ENCODE assay signal across 18 cellular contexts in the genomic region with DNA sequence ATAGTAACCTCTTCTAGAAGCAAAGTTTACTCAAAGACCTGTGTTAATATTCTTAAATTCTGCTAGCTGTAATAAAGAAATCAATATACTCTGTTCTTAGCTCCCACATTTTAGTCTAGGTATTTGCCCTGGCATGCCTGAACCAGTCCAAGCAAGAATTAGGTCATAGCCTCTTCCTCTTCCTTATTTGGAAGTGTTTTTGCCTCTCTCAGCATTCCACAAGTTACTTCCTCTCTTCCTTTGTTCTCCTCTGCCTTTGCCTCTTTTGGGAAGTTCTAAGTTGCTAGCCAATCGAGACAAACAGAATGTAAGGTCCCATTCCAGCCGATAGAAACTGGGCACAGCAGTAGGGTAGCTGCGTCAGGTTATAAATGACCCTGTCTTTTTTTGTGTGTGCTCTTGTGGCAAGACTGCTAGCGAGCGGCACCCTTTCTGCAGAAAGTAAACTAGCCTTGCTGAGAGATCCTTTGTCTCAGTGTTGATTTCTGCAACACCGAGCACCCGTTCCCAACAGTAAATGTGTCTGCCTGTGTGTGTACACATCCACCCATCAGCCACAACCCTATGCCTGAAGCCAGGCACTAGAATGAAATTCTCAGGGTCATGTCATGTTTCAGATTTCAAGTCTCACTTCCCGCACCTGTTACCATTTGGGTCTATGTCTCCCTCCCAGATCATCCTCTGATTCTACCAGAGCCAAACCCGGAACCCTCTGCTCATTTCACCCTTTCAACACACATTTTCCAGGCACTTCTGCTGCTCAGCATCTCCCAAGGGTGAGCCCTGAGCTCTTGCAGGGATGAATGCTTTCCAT. TPM values are rescaled to one million over a fixed set of nuclear protein-coding genes. Genes with fewer than 3 reads are reported as not detected.
"Had no signal": no experiment of that assay in that cellular context is flagged by ENCODE, and none has a peak within 500 bp of the region (broad histone marks: within the 10 kb centered on the region; RNA-seq: fewer than 3 reads in every experiment).

No MANE protein-coding gene starts in this region.

- DNase-seq: activated CD4-positive, alpha-beta T cell treated with anti-CD3 and anti-CD28 coated beads for 4 hours; activated effector memory CD4-positive, alpha-beta T cell treated with anti-CD3 and anti-CD28 coated beads, Interleukin-2, amount 50 U/mL, for 16 hours; activated naive CD8-positive, alpha-beta T cell treated with anti-CD3 and anti-CD28 coated beads, Interleukin-2, amount 50 U/mL, for 24 hours; central memory CD4-positive, alpha-beta T cell; cortex of kidney; effector memory CD8-positive, alpha-beta T cell; esophagus squamous epithelium; foreskin fibroblast; glutamatergic neuron; immature natural killer cell; lower lobe of right lung; naive thymus-derived CD4-positive, alpha-beta T cell; small intestine; T-cell; thyroid gland; WERI-Rb-1 had no signal

- H3K4me1 Mint-ChIP-seq: activated naive CD8-positive, alpha-beta T cell treated with anti-CD3 and anti-CD28 coated beads, Interleukin-2, amount 50 U/mL, for 24 hours; immature natural killer cell had no signal

- H3K9me3 ChIP-seq: thyroid gland had no signal

- FAIRE-seq: small intestine had no signal

- H3K27ac Mint-ChIP-seq: activated naive CD8-positive, alpha-beta T cell treated with anti-CD3 and anti-CD28 coated beads, Interleukin-2, amount 50 U/mL, for 24 hours; effector memory CD8-positive, alpha-beta T cell; immature natural killer cell; naive thymus-derived CD4-positive, alpha-beta T cell; T-cell had no signal

- H3K27ac ChIP-seq: esophagus squamous epithelium, lower lobe of right lung, right atrium auricular region, thyroid gland, WERI-Rb-1 had no signal

- H3K4me3 Mint-ChIP-seq: activated naive CD8-positive, alpha-beta T cell treated with anti-CD3 and anti-CD28 coated beads, Interleukin-2, amount 50 U/mL, for 24 hours; effector memory CD8-positive, alpha-beta T cell; immature natural killer cell; naive thymus-derived CD4-positive, alpha-beta T cell; T-cell had no signal

- H3K4me3 ChIP-seq: esophagus squamous epithelium, lower lobe of right lung, right atrium auricular region, thyroid gland had no signal

- ATAC-seq: activated naive CD8-positive, alpha-beta T cell treated with anti-CD3 and anti-CD28 coated beads, Interleukin-2, amount 50 U/mL, for 24 hours; effector memory CD8-positive, alpha-beta T cell; lower lobe of right lung; naive thymus-derived CD4-positive, alpha-beta T cell; T-cell had no signal

- H3K36me3 ChIP-seq: esophagus squamous epithelium, lower lobe of right lung, right atrium auricular region, thyroid gland, WERI-Rb-1 had no signal

- H3K27me3 ChIP-seq: right atrium auricular region, thyroid gland had no signal

RNA-seq across cellular contexts. Expression of gene KRTAP10-1, which starts 47.2 kb away (rescaled TPM):
- total RNA-seq: esophagus squamous epithelium; lower lobe of right lung; mononuclear cell; naive thymus-derived CD4-positive, alpha-beta T cell; right atrium auricular region; T-cell; thyroid gland had no signal
- polyA plus RNA-seq: immature natural killer cell; naive thymus-derived CD4-positive, alpha-beta T cell; small intestine had no signal

RNA-seq across cellular contexts. Expression of gene KRTAP10-2, which starts 58.5 kb away (rescaled TPM):
- total RNA-seq: esophagus squamous epithelium; lower lobe of right lung; mononuclear cell; naive thymus-derived CD4-positive, alpha-beta T cell; right atrium auricular region; T-cell; thyroid gland had no signal
- polyA plus RNA-seq: immature natural killer cell; naive thymus-derived CD4-positive, alpha-beta T cell; small intestine had no signal
